ENCODE assay signal across 1 cellular context in the genomic region with DNA sequence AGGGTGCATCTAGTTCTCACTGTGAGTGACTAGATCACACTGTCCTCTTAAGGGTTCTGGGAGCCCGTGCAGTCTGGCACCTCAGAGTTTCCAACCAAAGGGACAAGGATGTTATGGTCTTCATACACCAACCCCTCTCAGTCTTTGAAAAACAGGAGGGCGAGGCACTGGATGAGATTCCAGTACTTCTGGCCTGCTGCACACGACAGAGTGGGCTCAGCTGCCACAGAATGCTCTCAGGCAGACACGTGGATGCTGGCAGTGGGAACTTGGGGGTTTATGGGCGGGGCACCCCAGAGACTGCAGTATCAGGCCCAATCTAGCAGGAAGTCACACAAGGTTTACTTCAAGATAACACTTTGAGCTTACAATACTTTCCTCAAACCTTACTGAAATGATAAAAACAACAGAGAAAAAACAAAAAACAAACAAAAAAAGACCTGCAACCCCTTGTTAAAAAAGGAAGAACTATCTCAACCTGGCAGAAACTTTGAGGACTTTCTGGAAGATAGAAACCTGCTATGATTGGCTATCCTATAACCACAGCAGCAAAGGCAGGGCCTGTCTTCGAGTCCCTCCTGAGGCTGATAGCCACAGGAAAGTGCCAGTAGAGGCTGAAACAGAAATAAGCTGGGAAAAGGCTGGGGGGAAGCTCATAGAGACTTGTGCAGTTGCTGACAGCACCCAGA.
A peak's percentile ranks its signal among the peaks of the same experiment; 100 is the strongest.
TF ChIP-seq lines count a peak whose summit lies in the region.

No MANE protein-coding gene starts in this region.

TF ChIP-seq in K562, 482 proteins besides CTCF, POLR2A, EP300 and RAD21 (continued from another document and continues in another):
- TF ChIP-seq ATF2 (CRISPR knock-in tag; IDR thresholded peaks at IDR 0.05) (no peak), TAF1 (IDR thresholded peaks at IDR 0.05; ENCODE audit: control insufficient read depth, extremely low read depth, insufficient read depth, low read length, severe bottlenecking) (peak; percentile 14), RHOXF2B (CRISPR knock-in tag; conservative IDR thresholded peaks at IDR 0.05) (no peak), ZMIZ1 (IDR thresholded peaks at IDR 0.05; ENCODE audit: low read depth in 2 of 2, low read length in 2 of 2) (no peak), ZNF41 (CRISPR knock-in tag; conservative IDR thresholded peaks at IDR 0.05) (no peak), MAZ (CRISPR knock-in tag; conservative IDR thresholded peaks at IDR 0.05 in 1 of 2, IDR thresholded peaks at IDR 0.05 in 1 of 2) (peak in 1 of 2 experiments; percentile 32; a peak in 1 of 4 replicates), SNRNP70 (optimal IDR thresholded peaks at IDR 0.05; ENCODE audit: low read depth, low read length) (no peak), ATF4 (CRISPR knock-in tag; IDR thresholded peaks at IDR 0.05) (no peak), FOXK2 (conservative IDR thresholded peaks at IDR 0.05 in 1 of 2, IDR thresholded peaks at IDR 0.05 in 1 of 2; ENCODE audit: low read depth in 2 of 2) (no peak), ETV6 (IDR thresholded peaks at IDR 0.05; ENCODE audit: borderline replicate concordance in 1 of 2, low read depth in 2 of 2, low read length in 1 of 2) (no peak), ETV6 (CRISPR knock-in tag; IDR thresholded peaks at IDR 0.05; ENCODE audit: borderline replicate concordance) (no peak), MBD2 (IDR thresholded peaks at IDR 0.05; ENCODE audit: borderline replicate concordance, low read depth) (no peak), SMARCB1 (IDR thresholded peaks at IDR 0.05; ENCODE audit: insufficient read length, low read depth) (no peak), CAMTA2 (CRISPR knock-in tag; conservative IDR thresholded peaks at IDR 0.05) (no peak), PTTG1 (tag; IDR thresholded peaks at IDR 0.05; ENCODE audit: low read depth) (no peak), SETDB1 (IDR thresholded peaks at IDR 0.05; ENCODE audit: low read length) (no peak), GATAD2B (IDR thresholded peaks at IDR 0.05; ENCODE audit: borderline replicate concordance) (peak; percentile 74; the same call in 1 of the 2 replicates), DACH1 (IDR thresholded peaks at IDR 0.05; ENCODE audit: partially characterized antibody) (no peak), ATF1 (CRISPR knock-in tag; IDR thresholded peaks at IDR 0.05) (no peak), ATF1 (tag; IDR thresholded peaks at IDR 0.05) (no peak), SRSF7 (optimal IDR thresholded peaks at IDR 0.05; ENCODE audit: low read depth, low read length) (no peak), CCAR2 (IDR thresholded peaks at IDR 0.05; ENCODE audit: low read depth, low read length) (no peak), PCBP2 (IDR thresholded peaks at IDR 0.05; ENCODE audit: low read depth, low read length, poor library complexity, severe bottlenecking) (no peak), RUNX1 (IDR thresholded peaks at IDR 0.05; ENCODE audit: low read depth) (no peak), ZNF174 (CRISPR knock-in tag; IDR thresholded peaks at IDR 0.05) (no peak), ARID1B (IDR thresholded peaks at IDR 0.05) (peak; percentile 89), ZBTB34 (CRISPR knock-in tag; IDR thresholded peaks at IDR 0.05) (no peak), SMARCA4 (IDR thresholded peaks at IDR 0.05) (peak; percentile 87), RBBP5 (IDR thresholded peaks at IDR 0.05; ENCODE audit: borderline replicate concordance, insufficient read depth, low read length, poor library complexity, severe bottlenecking) (no peak), HCFC1 (IDR thresholded peaks at IDR 0.05; ENCODE audit: low read depth, low read length) (no peak), RAD51 (IDR thresholded peaks at IDR 0.05; ENCODE audit: borderline replicate concordance, low read depth) (no peak), TBL1XR1 (IDR thresholded peaks at IDR 0.05; ENCODE audit: low read length in 2 of 2) (peak; percentile 28 to 61; a peak in 1 of 4 replicates), PHF20 (IDR thresholded peaks at IDR 0.05; ENCODE audit: partially characterized antibody) (no peak), MTF1 (CRISPR knock-in tag; IDR thresholded peaks at IDR 0.05; ENCODE audit: borderline replicate concordance) (no peak), XRCC3 (IDR thresholded peaks at IDR 0.05) (no peak), HNRNPL (IDR thresholded peaks at IDR 0.05; ENCODE audit: low read depth, low read length) (no peak), LEF1 (IDR thresholded peaks at IDR 0.05) (no peak; the same call in 1 of the 2 replicates), ZNF274 (IDR thresholded peaks at IDR 0.05; ENCODE audit: borderline replicate concordance, low read depth, low read length) (no peak), ZC3H8 (IDR thresholded peaks at IDR 0.05) (no peak), RNF2 (IDR thresholded peaks at IDR 0.05) (peak; percentile 51; the same call in 1 of the 2 replicates), POLR2AphosphoS5 (IDR thresholded peaks at IDR 0.05; ENCODE audit: control insufficient read depth, insufficient read depth, low read depth, low read length) (no peak), POLR3A (IDR thresholded peaks at IDR 0.05; ENCODE audit: borderline replicate concordance, extremely low read depth, insufficient read depth, insufficient read length) (no peak)
- TF ChIP-seq, protein P1, sequence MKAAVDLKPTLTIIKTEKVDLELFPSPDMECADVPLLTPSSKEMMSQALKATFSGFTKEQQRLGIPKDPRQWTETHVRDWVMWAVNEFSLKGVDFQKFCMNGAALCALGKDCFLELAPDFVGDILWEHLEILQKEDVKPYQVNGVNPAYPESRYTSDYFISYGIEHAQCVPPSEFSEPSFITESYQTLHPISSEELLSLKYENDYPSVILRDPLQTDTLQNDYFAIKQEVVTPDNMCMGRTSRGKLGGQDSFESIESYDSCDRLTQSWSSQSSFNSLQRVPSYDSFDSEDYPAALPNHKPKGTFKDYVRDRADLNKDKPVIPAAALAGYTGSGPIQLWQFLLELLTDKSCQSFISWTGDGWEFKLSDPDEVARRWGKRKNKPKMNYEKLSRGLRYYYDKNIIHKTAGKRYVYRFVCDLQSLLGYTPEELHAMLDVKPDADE (conservative IDR thresholded peaks at IDR 0.05; ENCODE audit: control insufficient read depth, low read depth, low read length), result no peak
- TF ChIP-seq, protein P2, sequence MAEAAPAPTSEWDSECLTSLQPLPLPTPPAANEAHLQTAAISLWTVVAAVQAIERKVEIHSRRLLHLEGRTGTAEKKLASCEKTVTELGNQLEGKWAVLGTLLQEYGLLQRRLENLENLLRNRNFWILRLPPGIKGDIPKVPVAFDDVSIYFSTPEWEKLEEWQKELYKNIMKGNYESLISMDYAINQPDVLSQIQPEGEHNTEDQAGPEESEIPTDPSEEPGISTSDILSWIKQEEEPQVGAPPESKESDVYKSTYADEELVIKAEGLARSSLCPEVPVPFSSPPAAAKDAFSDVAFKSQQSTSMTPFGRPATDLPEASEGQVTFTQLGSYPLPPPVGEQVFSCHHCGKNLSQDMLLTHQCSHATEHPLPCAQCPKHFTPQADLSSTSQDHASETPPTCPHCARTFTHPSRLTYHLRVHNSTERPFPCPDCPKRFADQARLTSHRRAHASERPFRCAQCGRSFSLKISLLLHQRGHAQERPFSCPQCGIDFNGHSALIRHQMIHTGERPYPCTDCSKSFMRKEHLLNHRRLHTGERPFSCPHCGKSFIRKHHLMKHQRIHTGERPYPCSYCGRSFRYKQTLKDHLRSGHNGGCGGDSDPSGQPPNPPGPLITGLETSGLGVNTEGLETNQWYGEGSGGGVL (CRISPR knock-in tag; IDR thresholded peaks at IDR 0.05), result no peak
- TF ChIP-seq, protein P3, sequence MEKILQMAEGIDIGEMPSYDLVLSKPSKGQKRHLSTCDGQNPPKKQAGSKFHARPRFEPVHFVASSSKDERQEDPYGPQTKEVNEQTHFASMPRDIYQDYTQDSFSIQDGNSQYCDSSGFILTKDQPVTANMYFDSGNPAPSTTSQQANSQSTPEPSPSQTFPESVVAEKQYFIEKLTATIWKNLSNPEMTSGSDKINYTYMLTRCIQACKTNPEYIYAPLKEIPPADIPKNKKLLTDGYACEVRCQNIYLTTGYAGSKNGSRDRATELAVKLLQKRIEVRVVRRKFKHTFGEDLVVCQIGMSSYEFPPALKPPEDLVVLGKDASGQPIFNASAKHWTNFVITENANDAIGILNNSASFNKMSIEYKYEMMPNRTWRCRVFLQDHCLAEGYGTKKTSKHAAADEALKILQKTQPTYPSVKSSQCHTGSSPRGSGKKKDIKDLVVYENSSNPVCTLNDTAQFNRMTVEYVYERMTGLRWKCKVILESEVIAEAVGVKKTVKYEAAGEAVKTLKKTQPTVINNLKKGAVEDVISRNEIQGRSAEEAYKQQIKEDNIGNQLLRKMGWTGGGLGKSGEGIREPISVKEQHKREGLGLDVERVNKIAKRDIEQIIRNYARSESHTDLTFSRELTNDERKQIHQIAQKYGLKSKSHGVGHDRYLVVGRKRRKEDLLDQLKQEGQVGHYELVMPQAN (IDR thresholded peaks at IDR 0.05; ENCODE audit: borderline replicate concordance), result no peak
- TF ChIP-seq, protein P4, sequence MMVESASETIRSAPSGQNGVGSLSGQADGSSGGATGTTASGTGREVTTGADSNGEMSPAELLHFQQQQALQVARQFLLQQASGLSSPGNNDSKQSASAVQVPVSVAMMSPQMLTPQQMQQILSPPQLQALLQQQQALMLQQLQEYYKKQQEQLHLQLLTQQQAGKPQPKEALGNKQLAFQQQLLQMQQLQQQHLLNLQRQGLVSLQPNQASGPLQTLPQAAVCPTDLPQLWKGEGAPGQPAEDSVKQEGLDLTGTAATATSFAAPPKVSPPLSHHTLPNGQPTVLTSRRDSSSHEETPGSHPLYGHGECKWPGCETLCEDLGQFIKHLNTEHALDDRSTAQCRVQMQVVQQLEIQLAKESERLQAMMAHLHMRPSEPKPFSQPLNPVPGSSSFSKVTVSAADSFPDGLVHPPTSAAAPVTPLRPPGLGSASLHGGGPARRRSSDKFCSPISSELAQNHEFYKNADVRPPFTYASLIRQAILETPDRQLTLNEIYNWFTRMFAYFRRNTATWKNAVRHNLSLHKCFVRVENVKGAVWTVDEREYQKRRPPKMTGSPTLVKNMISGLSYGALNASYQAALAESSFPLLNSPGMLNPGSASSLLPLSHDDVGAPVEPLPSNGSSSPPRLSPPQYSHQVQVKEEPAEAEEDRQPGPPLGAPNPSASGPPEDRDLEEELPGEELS (CRISPR knock-in tag; IDR thresholded peaks at IDR 0.05; ENCODE audit: borderline replicate concordance), result no peak
- TF ChIP-seq, protein P5, sequence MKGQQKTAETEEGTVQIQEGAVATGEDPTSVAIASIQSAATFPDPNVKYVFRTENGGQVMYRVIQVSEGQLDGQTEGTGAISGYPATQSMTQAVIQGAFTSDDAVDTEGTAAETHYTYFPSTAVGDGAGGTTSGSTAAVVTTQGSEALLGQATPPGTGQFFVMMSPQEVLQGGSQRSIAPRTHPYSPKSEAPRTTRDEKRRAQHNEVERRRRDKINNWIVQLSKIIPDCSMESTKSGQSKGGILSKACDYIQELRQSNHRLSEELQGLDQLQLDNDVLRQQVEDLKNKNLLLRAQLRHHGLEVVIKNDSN (CRISPR knock-in tag; IDR thresholded peaks at IDR 0.05), result no peak
